Comparison of ENCODE assay signal across 21 cellular contexts in the genomic region with DNA sequence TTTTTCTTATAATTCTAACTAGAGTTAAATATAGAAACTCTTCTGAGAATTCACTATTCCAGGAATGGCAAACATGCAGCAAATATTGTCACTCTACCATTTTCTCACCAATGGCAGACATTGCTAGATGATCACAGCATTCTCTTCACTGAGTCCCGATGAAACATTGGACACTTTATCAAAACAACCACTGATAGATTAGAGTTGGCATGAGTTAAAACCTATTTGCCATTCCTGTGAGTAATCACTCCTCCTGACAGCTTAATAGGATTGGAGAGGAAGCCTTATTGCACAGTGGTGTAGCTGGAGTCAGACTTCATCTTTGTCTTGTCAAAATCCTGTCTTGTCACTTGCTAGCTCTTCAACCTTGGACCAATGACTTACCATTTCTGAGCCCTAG.
DNase-seq lines count a peak whose midpoint lies in the region; ATAC-seq and TF ChIP-seq lines count a peak whose summit lies in the region.
"Had no signal": no experiment of that assay in that cellular context is flagged by ENCODE, and none has a peak within 500 bp of the region (broad histone marks: within the 10 kb centered on the region; RNA-seq: fewer than 3 reads in every experiment).

No MANE protein-coding gene starts in this region.

- H3K27me3 ChIP-seq in SK-N-SH (ENCODE audit: insufficient read depth) (no peaks in the 10 kb centered on the region), right atrium auricular region (no peaks in the 10 kb centered on the region)

- H3K9me3 Mint-ChIP-seq in activated CD4-positive, alpha-beta T cell treated with anti-CD3 and anti-CD28 coated beads, Interleukin-2, amount 10 ng/mL, durations not matched to agents 24 days and 14 days, result peaks cover 17% of the 10 kb centered on the region
- H3K9me3 Mint-ChIP-seq: dendritic cell treated with granulocyte-macrophage colony-stimulating factor and Interleukin-4, amounts not matched to agents 40 ng/mL and 50 ng/mL, for 4 days; nephron had no signal

- H3K9me2 ChIP-seq in SK-N-SH, result no peaks in the 10 kb centered on the region

- H3K4me1 Mint-ChIP-seq in activated CD4-positive, alpha-beta T cell treated with anti-CD3 and anti-CD28 coated beads, Interleukin-2, amount 10 ng/mL, durations not matched to agents 24 days and 14 days, result peaks cover 48% of the 10 kb centered on the region
- H3K4me1 Mint-ChIP-seq: CD4-positive, alpha-beta memory T cell had no signal

- H3K4me1 ChIP-seq in SK-N-SH (ENCODE audit: control insufficient read depth in 1 of 2, insufficient read depth in 2 of 2, low read depth in 1 of 2, low read length in 1 of 2) (peaks cover 7 to 15% of the 10 kb centered on the region in 2 experiments; a peak in 3 of 4 replicates), right atrium auricular region (no peaks in the 10 kb centered on the region)

- no peak overlapping the region for H3K4me2 ChIP-seq in SK-N-SH

- no peak for TF ChIP-seq RAD21 in SK-N-SH (IDR thresholded peaks at IDR 0.05; ENCODE audit: low read length)

- H2AFZ ChIP-seq in SK-N-SH (ENCODE audit: low read depth), result 0 out of 2 replicates have a peak overlapping the region, but pooled peaks have one; percentile 15

- H3K9ac ChIP-seq in SK-N-SH, result no peak overlapping the region

- H3K36me3 ChIP-seq in SK-N-SH (replicated peaks in 1 of 2; ENCODE audit: control insufficient read depth in 1 of 2, insufficient read depth in 2 of 2, low read length in 1 of 2), result no peaks in the 10 kb centered on the region
- no peaks in the 10 kb centered on the region for H3K36me3 ChIP-seq in right atrium auricular region

- TF ChIP-seq EP300 in SK-N-SH (IDR thresholded peaks at IDR 0.05; ENCODE audit: borderline replicate concordance in 1 of 2, low read depth in 1 of 2, low read length in 1 of 2), result no peak

- H3K27me3 Mint-ChIP-seq in activated CD4-positive, alpha-beta T cell treated with anti-CD3 and anti-CD28 coated beads, Interleukin-2, amount 10 ng/mL, durations not matched to agents 24 days and 14 days, result no peaks in the 10 kb centered on the region
- H3K27me3 Mint-ChIP-seq: dendritic cell treated with granulocyte-macrophage colony-stimulating factor and Interleukin-4, amounts not matched to agents 40 ng/mL and 50 ng/mL, for 4 days; stimulated activated naive CD8-positive, alpha-beta T cell treated with anti-CD3 and anti-CD28 coated beads, Interleukin-15, amount 100 ng/mL, for 72 hours had no signal

- H4K20me1 ChIP-seq in SK-N-SH (ENCODE audit: insufficient read depth), result no peaks in the 10 kb centered on the region

- H3K4me3 ChIP-seq in SK-N-SH (ENCODE audit: low read depth in 2 of 2, low read length in 1 of 2) (no peak overlapping the region), retinal pigment epithelial cell (ENCODE audit: low read length) (no peak overlapping the region), right atrium auricular region (no peak overlapping the region)

- TF ChIP-seq CTCF in SK-N-SH (IDR thresholded peaks at IDR 0.05) (no peak), retinal pigment epithelial cell (conservative IDR thresholded peaks at IDR 0.05; ENCODE audit: low read depth, low read length) (no peak), right atrium auricular region (IDR thresholded peaks at IDR 0.05) (no peak)

- intact Hi-C loops in activated CD4-positive, alpha-beta T cell treated with anti-CD3 and anti-CD28 coated beads, Interleukin-2, amount 10 ng/mL, durations not matched to agents 24 days and 14 days (cut with micrococcal nuclease), result no loop called here

- H3K36me3 Mint-ChIP-seq in activated CD4-positive, alpha-beta T cell treated with anti-CD3 and anti-CD28 coated beads, Interleukin-2, amount 10 ng/mL, durations not matched to agents 24 days and 14 days (ENCODE audit: low read depth), result peaks cover 41% of the 10 kb centered on the region
- H3K36me3 Mint-ChIP-seq: CD4-positive, alpha-beta memory T cell had no signal

- H3F3A ChIP-seq in SK-N-SH (replicated peaks; ENCODE audit: insufficient read depth), result peaks cover 7% of the 10 kb centered on the region

- 29% methylated on average over 1 of the region's 1 CpG for WGBS in SK-N-SH (ENCODE audit: low lambda C conversion rate)

- POLR2A ChIA-PET in SK-N-SH (lab: Yijun Ruan, JAX), result no interaction called here

- H3K79me2 ChIP-seq in SK-N-SH (ENCODE audit: insufficient read depth), result no peaks in the 10 kb centered on the region

- no peak for DNase-seq in activated CD4-positive, alpha-beta T cell treated with anti-CD3 and anti-CD28 coated beads, Interleukin-2, amount 10 ng/mL, durations not matched to agents 24 days and 14 days
- no peak for DNase-seq in activated CD4-positive, alpha-beta T cell treated with anti-CD3 and anti-CD28 coated beads for 48 hours
- DNase-seq in SK-N-SH, result no peak
- DNase-seq in fibroblast of peridontal ligament (ENCODE audit: extremely low read depth), result peak; percentile 37
- peak; percentile 67 for DNase-seq in retinal pigment epithelial cell (ENCODE audit: low read depth)
- DNase-seq in NCI-H510A treated with DMSO at 0.1 percent for 48 hours (lab: John Stamatoyannopoulos, UW), result no peak
- no peak for DNase-seq in right atrium auricular region (ENCODE audit: low spot score)
- DNase-seq: activated CD4-positive, alpha-beta T cell treated with anti-CD3 and anti-CD28 coated beads for 4 hours; activated CD8-positive, alpha-beta memory T cell treated with anti-CD3 and anti-CD28 coated beads, Interleukin-2, amount 50 U/mL, for 4 hours; CD4-positive, alpha-beta memory T cell; DND-41; islet precursor cell; mesendoderm; NCI-H1930; SIG-M5; stimulated activated CD4-positive, alpha-beta T cell treated with anti-CD3 and anti-CD28 coated beads, Interleukin-15, amount 100 ng/mL, for 24 hours; stimulated activated naive CD8-positive, alpha-beta T cell treated with anti-CD3 and anti-CD28 coated beads, Interleukin-15, amount 100 ng/mL, for 72 hours had no signal

- no peak for ATAC-seq in GM18909 (IDR thresholded peaks at IDR 0.05; ENCODE audit: poor library complexity, unreplicated experiment)
- ATAC-seq: HepG2; stimulated activated naive CD8-positive, alpha-beta T cell treated with anti-CD3 and anti-CD28 coated beads, Interleukin-15, amount 100 ng/mL, for 72 hours had no signal

- H3K27ac ChIP-seq in SK-N-SH (ENCODE audit: low read depth in 2 of 2, low read length in 1 of 2), result no peak overlapping the region
- H3K27ac ChIP-seq in right atrium auricular region, result no peak overlapping the region

- CTCF ChIA-PET in SK-N-SH (lab: Yijun Ruan, JAX), result interaction anchor here (1.6 kb wide), 1 partner anchor 13 kb away, joined by 3 read pairs; no protein-coding TSS in a partner anchor

- H3K27ac Mint-ChIP-seq in activated CD4-positive, alpha-beta T cell treated with anti-CD3 and anti-CD28 coated beads, Interleukin-2, amount 10 ng/mL, durations not matched to agents 24 days and 14 days, result peak overlapping the region; percentile 22
- H3K27ac Mint-ChIP-seq: CD4-positive, alpha-beta memory T cell; dendritic cell treated with granulocyte-macrophage colony-stimulating factor and Interleukin-4, amounts not matched to agents 40 ng/mL and 50 ng/mL, for 4 days; nephron; stimulated activated naive CD8-positive, alpha-beta T cell treated with anti-CD3 and anti-CD28 coated beads, Interleukin-15, amount 100 ng/mL, for 72 hours had no signal

- H3K9me3 ChIP-seq in SK-N-SH (no peaks in the 10 kb centered on the region), right atrium auricular region (no peaks in the 10 kb centered on the region)

- no peak overlapping the region for H3K4me3 Mint-ChIP-seq in activated CD4-positive, alpha-beta T cell treated with anti-CD3 and anti-CD28 coated beads, Interleukin-2, amount 10 ng/mL, durations not matched to agents 24 days and 14 days
- H3K4me3 Mint-ChIP-seq: CD4-positive, alpha-beta memory T cell; dendritic cell treated with granulocyte-macrophage colony-stimulating factor and Interleukin-4, amounts not matched to agents 40 ng/mL and 50 ng/mL, for 4 days; nephron; stimulated activated naive CD8-positive, alpha-beta T cell treated with anti-CD3 and anti-CD28 coated beads, Interleukin-15, amount 100 ng/mL, for 72 hours had no signal

TF ChIP-seq in SK-N-SH, 30 proteins besides CTCF, POLR2A, EP300 and RAD21:
- TF ChIP-seq USF2 (IDR thresholded peaks at IDR 0.05; ENCODE audit: borderline replicate concordance, low read depth, low read length) (no peak), PBX3 (IDR thresholded peaks at IDR 0.05) (peak; percentile 74), TCF12 (IDR thresholded peaks at IDR 0.05) (0 out of 2 replicates have a peak, but pooled peaks have one; percentile 14)

Comparison
In these comparisons a context has a peak if more than half of its experiments do, and no peak if none do; other contexts are left out.
1. DNase-seq: peak in fibroblast of peridontal ligament (single experiment) and retinal pigment epithelial cell (single experiment); none in activated CD4-positive, alpha-beta T cell treated with anti-CD3 and anti-CD28 coated beads, Interleukin-2, amount 10 ng/mL, durations not matched to agents 24 days and 14 days (single experiment), activated CD4-positive, alpha-beta T cell treated with anti-CD3 and anti-CD28 coated beads for 48 hours (single experiment), SK-N-SH (single experiment), NCI-H510A treated with DMSO at 0.1 percent for 48 hours (single experiment) and right atrium auricular region (single experiment).